In the genomic region with DNA sequence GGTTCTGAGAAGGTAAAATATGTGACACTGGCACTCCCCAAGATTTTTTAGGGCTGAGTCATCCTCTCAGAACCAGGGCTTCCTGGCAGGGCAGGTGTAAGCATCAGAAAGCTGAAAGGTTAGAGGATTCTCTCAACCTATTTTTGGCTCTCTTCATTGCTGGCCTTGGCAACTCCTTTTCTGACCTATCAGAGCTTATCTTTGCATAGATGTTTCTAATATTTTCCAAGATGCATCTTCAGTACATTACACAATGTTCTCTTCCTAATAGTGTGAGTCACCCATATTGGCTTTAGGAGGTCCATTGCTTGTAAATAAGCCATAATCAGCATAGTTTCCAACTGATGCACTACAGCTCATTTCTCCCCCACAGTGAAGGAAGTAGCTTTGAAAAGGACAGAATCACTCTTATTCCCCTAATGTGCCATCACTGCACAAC, we compare ENCODE assay signal across 10 cellular contexts.
DNase-seq lines count a peak whose midpoint lies in the region; ATAC-seq, FAIRE-seq and TF ChIP-seq lines count a peak whose summit lies in the region.
"Had no signal": no experiment of that assay in that cellular context is flagged by ENCODE, and none has a peak within 500 bp of the region (broad histone marks: within the 10 kb centered on the region; RNA-seq: fewer than 3 reads in every experiment).

No MANE protein-coding gene starts in this region.

- TF ChIP-seq CTCF in epithelial cell of esophagus (IDR thresholded peaks at IDR 0.05; ENCODE audit: insufficient read depth, low read depth, low read length, missing control alignments) (no peak), D721Med (IDR thresholded peaks at IDR 0.05; ENCODE audit: insufficient read depth, missing control alignments) (no peak)

- H3K4me3 ChIP-seq in epithelial cell of esophagus (ENCODE audit: low read length) (no peak overlapping the region), trophoblast cell (ENCODE audit: low read depth, low read length) (no peak overlapping the region)

- no peaks in the 10 kb centered on the region for H3K27me3 ChIP-seq in trophoblast cell (ENCODE audit: insufficient read depth, low read length)

- no peak overlapping the region for H3K9ac ChIP-seq in trophoblast cell (ENCODE audit: low read length)

- H2BK120ac ChIP-seq in trophoblast cell (ENCODE audit: insufficient read depth, low read length, poor library complexity): no peak overlapping the region

- no peak overlapping the region for H3K4ac ChIP-seq in trophoblast cell (ENCODE audit: low read depth, low read length)

- DNase-seq in EL: peak; percentile 3
- peak; percentile 62 for DNase-seq in NCI-H2196 treated with DMSO at 0.1 percent for 48 hours (lab: John Stamatoyannopoulos, UW; ENCODE audit: unreplicated experiment)
- peak; percentile 83 for DNase-seq in epithelial cell of esophagus (ENCODE audit: low read depth)
- peak; percentile 1 to 61 for DNase-seq in trophoblast cell
- DNase-seq in NCI-H1105 treated with DMSO at 0.1 percent for 48 hours (lab: John Stamatoyannopoulos, UW): no peak
- no peak for DNase-seq in D721Med (ENCODE audit: insufficient read length, low spot score)
- DNase-seq: activated naive CD8-positive, alpha-beta T cell treated with anti-CD3 and anti-CD28 coated beads for 36 hours; occipital lobe had no signal

- H3K79me2 ChIP-seq in trophoblast cell (ENCODE audit: control insufficient read depth, insufficient read depth, low read length, poor library complexity): no peaks in the 10 kb centered on the region

- no peak overlapping the region for H2BK5ac ChIP-seq in trophoblast cell (ENCODE audit: low read depth, low read length, poor library complexity)

- no peak overlapping the region for H3K27ac ChIP-seq in trophoblast cell (ENCODE audit: low read depth, low read length)

- H2AK5ac ChIP-seq in trophoblast cell (ENCODE audit: low read length): no peak overlapping the region

- no peaks in the 10 kb centered on the region for H3K9me3 ChIP-seq in trophoblast cell (ENCODE audit: insufficient read depth, low read depth, low read length)

- no peak overlapping the region for H4K91ac ChIP-seq in trophoblast cell (ENCODE audit: low read depth, low read length)

- H3K18ac ChIP-seq in trophoblast cell (ENCODE audit: low read length): no peak overlapping the region

- no peak overlapping the region for H2AFZ ChIP-seq in trophoblast cell (ENCODE audit: insufficient read depth, low read length, poor library complexity)

- no peak overlapping the region for H4K12ac ChIP-seq in trophoblast cell (ENCODE audit: low read depth, low read length)

- H3K79me1 ChIP-seq in trophoblast cell (ENCODE audit: low read length): no peaks in the 10 kb centered on the region

- no peak overlapping the region for H4K8ac ChIP-seq in trophoblast cell (ENCODE audit: low read depth, low read length)

- no peak overlapping the region for H3K14ac ChIP-seq in trophoblast cell (ENCODE audit: low read length)

- H3K4me1 ChIP-seq in trophoblast cell (ENCODE audit: control insufficient read depth in 1 of 2, insufficient read depth in 2 of 2, low read length in 2 of 2): peaks cover 0 to 2% of the 10 kb centered on the region in 2 experiments

- no peak for ATAC-seq in HG03469 (IDR thresholded peaks at IDR 0.05; ENCODE audit: unreplicated experiment)
- ATAC-seq in HG02852 (IDR thresholded peaks at IDR 0.05; ENCODE audit: unreplicated experiment): no peak

- H2BK12ac ChIP-seq in trophoblast cell (ENCODE audit: low read length): no peak overlapping the region

- H3K4me2 ChIP-seq in trophoblast cell (ENCODE audit: low read length): no peak overlapping the region

- H3K36me3 ChIP-seq in trophoblast cell (ENCODE audit: control insufficient read depth in 1 of 2, insufficient read depth in 2 of 2, low read length in 2 of 2): no peaks in the 10 kb centered on the region

- no peak for FAIRE-seq in D721Med (lab: Jason Lieb, UNC)

- no peak overlapping the region for H3K23ac ChIP-seq in trophoblast cell (ENCODE audit: low read length)

Comparison
In these comparisons a context has a peak if more than half of its experiments do, and no peak if none do; other contexts are left out.
1. DNase-seq: peak in EL (single experiment), NCI-H2196 treated with DMSO at 0.1 percent for 48 hours (single experiment), epithelial cell of esophagus (single experiment) and trophoblast cell (2 of 2); none in NCI-H1105 treated with DMSO at 0.1 percent for 48 hours (single experiment) and D721Med (single experiment).